In the genomic region with DNA sequence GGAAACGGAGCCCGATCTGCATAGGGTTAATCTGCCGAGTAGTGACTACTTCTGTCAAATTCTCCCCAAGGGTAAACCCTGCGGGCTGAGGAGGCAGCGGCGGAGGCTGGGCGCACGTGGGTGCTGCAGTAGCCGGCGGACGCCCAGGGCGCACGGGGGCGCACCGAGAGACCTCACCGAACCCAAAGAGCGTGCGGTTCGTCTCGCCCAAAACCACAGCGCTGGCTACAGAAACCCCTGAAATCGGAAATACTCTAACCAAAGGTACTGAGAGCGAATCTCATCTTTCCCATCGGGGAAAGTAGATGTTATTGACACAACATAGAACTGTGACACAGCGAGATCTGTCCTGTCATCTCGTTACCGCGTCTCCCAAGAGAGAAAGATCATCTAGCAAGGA, we compare ENCODE assay signal across 8 cellular contexts. TPM values are rescaled to one million over a fixed set of nuclear protein-coding genes. Genes with fewer than 3 reads are reported as not detected.
DNase-seq lines count a peak whose midpoint lies in the region; ATAC-seq lines count a peak whose summit lies in the region.

No MANE protein-coding gene starts in this region.

- peak; percentile 67 to 73 for DNase-seq in activated T-cell treated with anti-CD3 and anti-CD28 coated beads, Interleukin-2, amount 50 U/mL, for 48 hours
- DNase-seq in immature natural killer cell: peak; percentile 1 to 17 (median 5)
- peak; percentile 36 to 55 for DNase-seq in stimulated activated CD8-positive, alpha-beta memory T cell treated with anti-CD3 and anti-CD28 coated beads, Interleukin-7, amount 100 ng/mL, for 48 hours (ENCODE audit: extremely low read depth in 1 of 2, low read depth in 1 of 2)
- no peak for DNase-seq in AG20443 (ENCODE audit: low spot score)
- DNase-seq in GM19238 (ENCODE audit: insufficient read length, low spot score): no peak

- H3K27ac Mint-ChIP-seq in immature natural killer cell: no peak overlapping the region

- ATAC-seq in GM18907 (IDR thresholded peaks at IDR 0.05; ENCODE audit: unreplicated experiment) (peak; percentile 84), HG03025 (IDR thresholded peaks at IDR 0.05; ENCODE audit: low FRiP score, unreplicated experiment) (peak; percentile 91), GM21786 (IDR thresholded peaks at IDR 0.05; ENCODE audit: unreplicated experiment) (no peak)

- H3K4me3 Mint-ChIP-seq in immature natural killer cell: peak overlapping the region in 3 of 5 donors; percentile 11 to 49 (median 28)

- peaks cover 10 to 23% (median 11%) of the 10 kb centered on the region in 3 donors for H3K27me3 Mint-ChIP-seq in immature natural killer cell (ENCODE audit: low read depth in 3 of 3)

- H3K9me3 Mint-ChIP-seq in immature natural killer cell: peaks cover 0 to 4% (median under 1%) of the 10 kb centered on the region in 6 donors

- peaks cover 13 to 18% of the 10 kb centered on the region in 2 donors for H3K4me1 Mint-ChIP-seq in immature natural killer cell

- H3K36me3 Mint-ChIP-seq in immature natural killer cell: no peaks in the 10 kb centered on the region

RNA-seq across cellular contexts. Expression of a gene that starts 56.0 kb away (rescaled TPM):
- polyA plus RNA-seq in immature natural killer cell: not detected

Comparison
In these comparisons a context has a peak if more than half of its experiments do, and no peak if none do; other contexts are left out.
1. DNase-seq: peak in activated T-cell treated with anti-CD3 and anti-CD28 coated beads, Interleukin-2, amount 50 U/mL, for 48 hours (2 of 2), immature natural killer cell (3 of 3) and stimulated activated CD8-positive, alpha-beta memory T cell treated with anti-CD3 and anti-CD28 coated beads, Interleukin-7, amount 100 ng/mL, for 48 hours (2 of 2); none in AG20443 (single experiment) and GM19238 (single experiment).